1 cellular context compared by ENCODE assay signal in genomic region chr15:68507447-68507846, GRCh38.
TF ChIP-seq lines count a peak whose summit lies in the region.

No MANE protein-coding gene starts in this region.

TF ChIP-seq in H1, 55 proteins besides CTCF, POLR2A, EP300 and RAD21:
- TF ChIP-seq NANOG (IDR thresholded peaks at IDR 0.05; ENCODE audit: insufficient read depth, low read depth, low read length, poor library complexity, severe bottlenecking) (peak; percentile 64), CHD2 (IDR thresholded peaks at IDR 0.05; ENCODE audit: low read length) (no peak), SIRT6 (IDR thresholded peaks at IDR 0.05; ENCODE audit: low read length) (no peak)
- TF ChIP-seq, protein P1, sequence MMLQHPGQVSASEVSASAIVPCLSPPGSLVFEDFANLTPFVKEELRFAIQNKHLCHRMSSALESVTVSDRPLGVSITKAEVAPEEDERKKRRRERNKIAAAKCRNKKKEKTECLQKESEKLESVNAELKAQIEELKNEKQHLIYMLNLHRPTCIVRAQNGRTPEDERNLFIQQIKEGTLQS (IDR thresholded peaks at IDR 0.05; ENCODE audit: insufficient read depth, low read depth, low read length), result no peak
